In genomic region chr17:47802341-47803022, GRCh38 we compare ENCODE assay signal across 8 cellular contexts. TPM values are rescaled to one million over a fixed set of nuclear protein-coding genes. Genes with fewer than 3 reads are reported as not detected.
DNase-seq lines count a peak whose midpoint lies in the region; ATAC-seq lines count a peak whose summit lies in the region.

No MANE protein-coding gene starts in this region.

- H3K27ac ChIP-seq in naive thymus-derived CD4-positive, alpha-beta T cell (ENCODE audit: low read depth, low read length): no peak overlapping the region

- CTCF ChIA-PET in naive thymus-derived CD4-positive, alpha-beta T cell (lab: Charles Lee): interaction anchor here (1.2 to 1.9 kb wide), 3 partner anchors 70 to 138 kb away, joined by 3 to 6 read pairs (median 4); partner anchors contain the start of gene TBX21

- no peak overlapping the region for H3K4me3 Mint-ChIP-seq in activated CD4-positive, alpha-beta T cell treated with anti-CD3 and anti-CD28 coated beads, Interleukin-2, amount 10 ng/mL, durations not matched to agents 24 days and 14 days
- no peak overlapping the region for H3K4me3 Mint-ChIP-seq in naive thymus-derived CD4-positive, alpha-beta T cell

- DNase-seq in AG20443 (ENCODE audit: low spot score) (peak; percentile 72), NCI-H2227 (lab: John Stamatoyannopoulos, UW; ENCODE audit: unreplicated experiment) (peak; percentile 83), cerebellar nuclear complex (lab: John Stamatoyannopoulos, UW) (no peak)
- peak; percentile 87 for DNase-seq in activated CD4-positive, alpha-beta T cell treated with anti-CD3 and anti-CD28 coated beads, Interleukin-2, amount 10 ng/mL, durations not matched to agents 24 days and 14 days
- DNase-seq in effector CD8-positive, alpha-beta T cell (lab: John Stamatoyannopoulos, UW): peak; percentile 31
- DNase-seq in naive thymus-derived CD4-positive, alpha-beta T cell: peak in 8 of 9 donors; percentile 24 to 61 (median 50)
- DNase-seq in stimulated activated naive CD8-positive, alpha-beta T cell treated with anti-CD3 and anti-CD28 coated beads, Interleukin-15, Interleukin-2, amounts not matched to agents 100 U/mL and 50 U/mL, for 24 hours: peak; percentile 67

- POLR2A ChIA-PET in naive thymus-derived CD4-positive, alpha-beta T cell (lab: Charles Lee): no interaction called here

- H3K27me3 Mint-ChIP-seq in activated CD4-positive, alpha-beta T cell treated with anti-CD3 and anti-CD28 coated beads, Interleukin-2, amount 10 ng/mL, durations not matched to agents 24 days and 14 days: peaks cover 5% of the 10 kb centered on the region
- peaks cover 0 to 9% (median 4%) of the 10 kb centered on the region in 5 donors for H3K27me3 Mint-ChIP-seq in naive thymus-derived CD4-positive, alpha-beta T cell

- H3K4me1 Mint-ChIP-seq in activated CD4-positive, alpha-beta T cell treated with anti-CD3 and anti-CD28 coated beads, Interleukin-2, amount 10 ng/mL, durations not matched to agents 24 days and 14 days: peaks cover 3% of the 10 kb centered on the region
- H3K4me1 Mint-ChIP-seq in naive thymus-derived CD4-positive, alpha-beta T cell: peaks cover 0 to 4% (median 0%) of the 10 kb centered on the region in 7 donors

- no peak overlapping the region for H3K4me3 ChIP-seq in naive thymus-derived CD4-positive, alpha-beta T cell (ENCODE audit: low read length)

- no peaks in the 10 kb centered on the region for H3K4me1 ChIP-seq in naive thymus-derived CD4-positive, alpha-beta T cell (ENCODE audit: control insufficient read depth in 2 of 2, insufficient read depth in 2 of 2, low read length in 2 of 2)

- H3K27me3 ChIP-seq in naive thymus-derived CD4-positive, alpha-beta T cell (ENCODE audit: control insufficient read depth in 2 of 2, insufficient read depth in 2 of 2, low read length in 2 of 2): no peaks in the 10 kb centered on the region

- H3K9me3 Mint-ChIP-seq in activated CD4-positive, alpha-beta T cell treated with anti-CD3 and anti-CD28 coated beads, Interleukin-2, amount 10 ng/mL, durations not matched to agents 24 days and 14 days: no peaks in the 10 kb centered on the region
- H3K9me3 Mint-ChIP-seq in naive thymus-derived CD4-positive, alpha-beta T cell: no peaks in the 10 kb centered on the region

- no peaks in the 10 kb centered on the region for H3K9me3 ChIP-seq in naive thymus-derived CD4-positive, alpha-beta T cell (ENCODE audit: control insufficient read depth in 2 of 3, low read length in 3 of 3)

- H3K27ac Mint-ChIP-seq in activated CD4-positive, alpha-beta T cell treated with anti-CD3 and anti-CD28 coated beads, Interleukin-2, amount 10 ng/mL, durations not matched to agents 24 days and 14 days: no peak overlapping the region
- H3K27ac Mint-ChIP-seq in naive thymus-derived CD4-positive, alpha-beta T cell: no peak overlapping the region

- H3K36me3 Mint-ChIP-seq in activated CD4-positive, alpha-beta T cell treated with anti-CD3 and anti-CD28 coated beads, Interleukin-2, amount 10 ng/mL, durations not matched to agents 24 days and 14 days (ENCODE audit: low read depth): peaks cover 1% of the 10 kb centered on the region
- peaks cover 0 to 7% (median 3%) of the 10 kb centered on the region in 5 donors for H3K36me3 Mint-ChIP-seq in naive thymus-derived CD4-positive, alpha-beta T cell

- peak; percentile 50 for ATAC-seq in GM21825 (IDR thresholded peaks at IDR 0.05; ENCODE audit: unreplicated experiment)
- ATAC-seq in naive thymus-derived CD4-positive, alpha-beta T cell: peak; percentile 89
- peak; percentile 86 for ATAC-seq in stimulated activated naive CD8-positive, alpha-beta T cell treated with anti-CD3 and anti-CD28 coated beads, Interleukin-15, Interleukin-2, amounts not matched to agents 100 U/mL and 50 U/mL, for 24 hours

- H3K36me3 ChIP-seq in naive thymus-derived CD4-positive, alpha-beta T cell (ENCODE audit: control insufficient read depth in 2 of 3, insufficient read depth in 3 of 3, low read length in 3 of 3): peaks cover 0 to 10% (median 0%) of the 10 kb centered on the region in 3 experiments

- intact Hi-C loops in activated CD4-positive, alpha-beta T cell treated with anti-CD3 and anti-CD28 coated beads, Interleukin-2, amount 10 ng/mL, durations not matched to agents 24 days and 14 days (cut with micrococcal nuclease): loop anchor here (1.0 to 2.0 kb wide), 3 partner anchors 26 to 138 kb away; no protein-coding TSS in a partner anchor
- intact Hi-C loops in naive thymus-derived CD4-positive, alpha-beta T cell (cut with micrococcal nuclease): loop anchor here (1.0 kb wide), 3 partner anchors 26 to 138 kb away; no protein-coding TSS in a partner anchor

RNA-seq across cellular contexts. Expression of gene OSBPL7, which starts 19.1 kb away (rescaled TPM):
- 18.1 and 18.4 TPM in 2 replicates for total RNA-seq in activated CD4-positive, alpha-beta T cell treated with anti-CD3 and anti-CD28 coated beads, Interleukin-2, amount 10 ng/mL, durations not matched to agents 24 days and 14 days
- 10 to 100 TPM; 36.6 to 46.1 (median 41.4) TPM for total RNA-seq in naive thymus-derived CD4-positive, alpha-beta T cell
- 1 to 10 TPM; 4.0 to 6.3 TPM for polyA plus RNA-seq in naive thymus-derived CD4-positive, alpha-beta T cell

RNA-seq across cellular contexts. Expression of gene MRPL10, which starts 28.9 kb away (rescaled TPM):
- 55.0 and 58.3 TPM in 2 replicates for total RNA-seq in activated CD4-positive, alpha-beta T cell treated with anti-CD3 and anti-CD28 coated beads, Interleukin-2, amount 10 ng/mL, durations not matched to agents 24 days and 14 days
- 10 to 100 TPM; 33.6 to 51.2 (median 35.7) TPM for total RNA-seq in naive thymus-derived CD4-positive, alpha-beta T cell
- polyA plus RNA-seq in naive thymus-derived CD4-positive, alpha-beta T cell: 10 to 100 TPM; 36.5 to 44.0 TPM

RNA-seq across cellular contexts. Expression of gene LRRC46, which starts 29.0 kb away (rescaled TPM):
- 0.33 and 0.44 TPM in 2 replicates for total RNA-seq in activated CD4-positive, alpha-beta T cell treated with anti-CD3 and anti-CD28 coated beads, Interleukin-2, amount 10 ng/mL, durations not matched to agents 24 days and 14 days
- total RNA-seq in naive thymus-derived CD4-positive, alpha-beta T cell: 1 to 10 TPM in 2 of 5 experiments, under 1 TPM in 3; 0.20 to 1.7 (median 0.66) TPM
- polyA plus RNA-seq in naive thymus-derived CD4-positive, alpha-beta T cell: 1 to 10 TPM; 1.2 to 1.8 TPM

RNA-seq across cellular contexts. Expression of gene SCRN2, which starts 38.6 kb away (rescaled TPM):
- total RNA-seq in activated CD4-positive, alpha-beta T cell treated with anti-CD3 and anti-CD28 coated beads, Interleukin-2, amount 10 ng/mL, durations not matched to agents 24 days and 14 days: 24.3 and 24.8 TPM in 2 replicates
- 10 to 100 TPM; 33.4 to 55.9 (median 41.4) TPM for total RNA-seq in naive thymus-derived CD4-positive, alpha-beta T cell
- polyA plus RNA-seq in naive thymus-derived CD4-positive, alpha-beta T cell: 10 to 100 TPM; 27.5 to 34.8 TPM

RNA-seq across cellular contexts. Expression of gene SP6, which starts 48.5 kb away (rescaled TPM):
- total RNA-seq in activated CD4-positive, alpha-beta T cell treated with anti-CD3 and anti-CD28 coated beads, Interleukin-2, amount 10 ng/mL, durations not matched to agents 24 days and 14 days: 0.05 TPM in 2 replicates
- under 1 TPM in 3 of 5 experiments, not detected in 2; 0.16 to 0.29 (median 0.22) TPM for total RNA-seq in naive thymus-derived CD4-positive, alpha-beta T cell
- polyA plus RNA-seq in naive thymus-derived CD4-positive, alpha-beta T cell: under 1 TPM in 1 of 2 donors, not detected in 1; 0.05 TPM

Comparison
In these comparisons a context has a peak if more than half of its experiments do, and no peak if none do; other contexts are left out.
1. DNase-seq: peak in AG20443 (single experiment), NCI-H2227 (single experiment), activated CD4-positive, alpha-beta T cell treated with anti-CD3 and anti-CD28 coated beads, Interleukin-2, amount 10 ng/mL, durations not matched to agents 24 days and 14 days (single experiment), effector CD8-positive, alpha-beta T cell (single experiment), naive thymus-derived CD4-positive, alpha-beta T cell (8 of 9) and stimulated activated naive CD8-positive, alpha-beta T cell treated with anti-CD3 and anti-CD28 coated beads, Interleukin-15, Interleukin-2, amounts not matched to agents 100 U/mL and 50 U/mL, for 24 hours (single experiment); none in cerebellar nuclear complex (0 of 2).
2. Peak in every context shown above with its lines, with median percentiles within 50 percentile points of each other: ATAC-seq.